23 cellular contexts compared by ENCODE assay signal in the genomic region with DNA sequence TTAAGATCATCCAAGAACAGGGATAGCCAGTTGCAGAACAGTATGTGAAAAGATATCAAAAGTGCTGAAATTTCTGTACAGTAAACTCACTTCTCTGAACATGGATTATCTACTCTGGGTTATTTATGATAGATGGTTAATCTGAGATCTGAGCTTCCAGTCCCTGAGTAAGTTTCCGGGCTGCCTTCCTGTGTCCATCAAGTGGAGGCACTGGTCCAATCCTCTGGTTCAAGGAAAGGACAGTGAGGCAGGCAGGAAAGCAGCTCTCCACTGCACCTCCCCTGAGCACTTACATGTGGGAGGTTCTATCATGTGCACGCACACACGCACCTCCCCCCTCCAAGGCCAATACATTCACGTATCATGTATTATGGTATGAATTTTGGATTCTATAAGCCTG. TPM values are rescaled to one million over a fixed set of nuclear protein-coding genes. Genes with fewer than 3 reads are reported as not detected.
"Had no signal": no experiment of that assay in that cellular context is flagged by ENCODE, and none has a peak within 500 bp of the region (broad histone marks: within the 10 kb centered on the region; RNA-seq: fewer than 3 reads in every experiment).

No MANE protein-coding gene starts in this region.

- ATAC-seq: esophagus mucosa; mucosa of descending colon; pancreas; stimulated activated memory B cell treated with anti-CD40 and anti-IgM and Interleukin-4, amounts not matched to agents 10 μg/mL and 1 μg/mL and 100 μg/mL, for 72 hours had no signal

- H3K4me1 Mint-ChIP-seq: activated naive CD8-positive, alpha-beta T cell treated with anti-CD3 and anti-CD28 coated beads for 36 hours; central memory CD8-positive, alpha-beta T cell; memory B cell; naive B cell; stimulated activated memory B cell treated with anti-CD40 and anti-IgM and Interleukin-4, amounts not matched to agents 10 μg/mL and 1 μg/mL and 100 μg/mL, for 72 hours had no signal

- H3K9me3 ChIP-seq: left ventricle myocardium inferior, mucosa of descending colon, pancreas, sigmoid colon had no signal

- H3K27ac ChIP-seq: coronary artery, hepatocyte, left ventricle myocardium inferior, pancreas, sigmoid colon, SK-N-MC had no signal

- H3K9me3 Mint-ChIP-seq: activated naive CD8-positive, alpha-beta T cell treated with anti-CD3 and anti-CD28 coated beads for 36 hours; central memory CD8-positive, alpha-beta T cell; memory B cell; naive B cell; stimulated activated memory B cell treated with anti-CD40 and anti-IgM and Interleukin-4, amounts not matched to agents 10 μg/mL and 1 μg/mL and 100 μg/mL, for 72 hours had no signal

- H3K4me3 Mint-ChIP-seq: activated naive CD8-positive, alpha-beta T cell treated with anti-CD3 and anti-CD28 coated beads for 36 hours; central memory CD8-positive, alpha-beta T cell; memory B cell; naive B cell; stimulated activated memory B cell treated with anti-CD40 and anti-IgM and Interleukin-4, amounts not matched to agents 10 μg/mL and 1 μg/mL and 100 μg/mL, for 72 hours had no signal

- DNase-seq: activated CD4-positive, alpha-beta T cell treated with anti-CD3 and anti-CD28 coated beads, Interleukin-2, amount 50 U/mL, for 4 hours; activated naive CD4-positive, alpha-beta T cell; activated naive CD8-positive, alpha-beta T cell treated with anti-CD3 and anti-CD28 coated beads for 36 hours; activated T-cell treated with anti-CD3 and anti-CD28 coated beads for 4 hours; anterior cingulate cortex; effector CD4-positive, alpha-beta T cell; left ventricle myocardium inferior; mucosa of descending colon; naive B cell; pancreas; sigmoid colon; stimulated activated CD4-positive, alpha-beta T cell treated with anti-CD3 and anti-CD28 coated beads, Interleukin-4, amount 100 ng/mL, for 24 hours had no signal

- H3K27ac Mint-ChIP-seq: activated naive CD8-positive, alpha-beta T cell treated with anti-CD3 and anti-CD28 coated beads for 36 hours; memory B cell; stimulated activated memory B cell treated with anti-CD40 and anti-IgM and Interleukin-4, amounts not matched to agents 10 μg/mL and 1 μg/mL and 100 μg/mL, for 72 hours had no signal

- H3K27me3 ChIP-seq: hepatocyte, pancreas, sigmoid colon had no signal

- H3K4me3 ChIP-seq: coronary artery, hepatocyte, left ventricle myocardium inferior, mucosa of descending colon, pancreas, sigmoid colon, SK-N-MC had no signal

- H3K4me1 ChIP-seq: left ventricle myocardium inferior, pancreas, sigmoid colon had no signal

- H3K27me3 Mint-ChIP-seq: activated naive CD8-positive, alpha-beta T cell treated with anti-CD3 and anti-CD28 coated beads for 36 hours; central memory CD8-positive, alpha-beta T cell; memory B cell; naive B cell; stimulated activated memory B cell treated with anti-CD40 and anti-IgM and Interleukin-4, amounts not matched to agents 10 μg/mL and 1 μg/mL and 100 μg/mL, for 72 hours had no signal

RNA-seq across cellular contexts. Expression of a gene that starts 32.5 kb away (rescaled TPM):
- total RNA-seq: activated naive CD8-positive, alpha-beta T cell treated with anti-CD3 and anti-CD28 coated beads for 36 hours; esophagus mucosa; fibroblast of villous mesenchyme; hepatocyte; left ventricle myocardium inferior; mucosa of descending colon; pancreas; sigmoid colon; T-helper 2 cell treated with Interferon-gamma antibody and Interleukin-4, amounts not matched to agents 100 ng/mL and 5 ng/mL, for 36 hours; urinary bladder had no signal
- polyA plus RNA-seq: hepatocyte, keratinocyte, sigmoid colon, urinary bladder had no signal
